Comparison of ENCODE assay signal across 28 cellular contexts in genomic region chr12:12167847-12168246, GRCh38.
DNase-seq lines count a peak whose midpoint lies in the region; TF ChIP-seq lines count a peak whose summit lies in the region.
"Had no signal": no experiment of that assay in that cellular context is flagged by ENCODE, and none has a peak within 500 bp of the region (broad histone marks: within the 10 kb centered on the region; RNA-seq: fewer than 3 reads in every experiment).

No MANE protein-coding gene starts in this region.

- H3K27ac Mint-ChIP-seq in endothelial cell (ENCODE audit: unreplicated experiment) = peak overlapping the region; percentile 21
- peak overlapping the region; percentile 5 for H3K27ac Mint-ChIP-seq in type B pancreatic cell
- H3K27ac Mint-ChIP-seq: activated naive CD8-positive, alpha-beta T cell treated with anti-CD3 and anti-CD28 coated beads for 36 hours; B cell; CD8-positive, alpha-beta T cell; stimulated activated memory B cell treated with anti-CD40 and anti-IgM and Interleukin-4, amounts not matched to agents 10 μg/mL and 1 μg/mL and 100 μg/mL, for 72 hours; T-helper 1 cell treated with Interleukin-12 subunit alpha and Interleukin-12 subunit beta and Interleukin-4 antibody, amounts not matched to agents 30 μg/mL and 1 μg/mL, for 36 hours had no signal

- H3K9me3 Mint-ChIP-seq in endothelial cell (ENCODE audit: unreplicated experiment) (no peaks in the 10 kb centered on the region), type B pancreatic cell (no peaks in the 10 kb centered on the region)
- H3K9me3 Mint-ChIP-seq: activated naive CD8-positive, alpha-beta T cell treated with anti-CD3 and anti-CD28 coated beads for 36 hours; CD8-positive, alpha-beta T cell; stimulated activated memory B cell treated with anti-CD40 and anti-IgM and Interleukin-4, amounts not matched to agents 10 μg/mL and 1 μg/mL and 100 μg/mL, for 72 hours; T-helper 1 cell treated with Interleukin-12 subunit alpha and Interleukin-12 subunit beta and Interleukin-4 antibody, amounts not matched to agents 30 μg/mL and 1 μg/mL, for 36 hours had no signal

- DNase-seq in HuH-7 (ENCODE audit: low spot score) (peak; percentile 20), NCI-H2081 (lab: John Stamatoyannopoulos, UW) (peak; percentile 41 to 79), endothelial cell (ENCODE audit: low spot score) (no peak), type B pancreatic cell (ENCODE audit: extremely low spot score, unreplicated experiment) (no peak), MV-4-11 (lab: John Stamatoyannopoulos, UW) (no peak), MG63 (no peak), NCI-H187 (lab: John Stamatoyannopoulos, UW) (no peak)
- DNase-seq: activated effector memory CD4-positive, alpha-beta T cell treated with Interleukin-2 at 50 U/mL for 16 hours; activated naive CD8-positive, alpha-beta T cell treated with anti-CD3 and anti-CD28 coated beads for 36 hours; activated T-cell treated with anti-CD3 and anti-CD28 coated beads for 4 hours; CD8-positive, alpha-beta T cell; effector memory CD4-positive, alpha-beta T cell; foreskin fibroblast; GDM1; head of caudate nucleus; IMR-90; kidney; lower lobe of right lung; NCI-H526 treated with DMSO at 0.1 percent for 48 hours; sigmoid colon; SK-N-SH; stimulated activated CD4-positive, alpha-beta T cell treated with anti-CD3 and anti-CD28 coated beads, Interleukin-4, amount 100 ng/mL, for 4 hours; substantia nigra; upper lobe of left lung had no signal

- no peak overlapping the region for H3K4me3 ChIP-seq in MG63
- H3K4me3 ChIP-seq: coronary artery, lower lobe of right lung, sigmoid colon, upper lobe of left lung had no signal

- H3K27me3 ChIP-seq in MG63 = no peaks in the 10 kb centered on the region
- H3K27me3 ChIP-seq: sigmoid colon, upper lobe of left lung had no signal

- peaks cover 4% of the 10 kb centered on the region for H3K27me3 Mint-ChIP-seq in endothelial cell (ENCODE audit: unreplicated experiment)
- H3K27me3 Mint-ChIP-seq in type B pancreatic cell = no peaks in the 10 kb centered on the region
- H3K27me3 Mint-ChIP-seq: B cell had no signal

- H3K4me1 Mint-ChIP-seq in endothelial cell (ENCODE audit: unreplicated experiment) (peaks cover 35% of the 10 kb centered on the region), type B pancreatic cell (ENCODE audit: unreplicated experiment) (peaks cover 4% of the 10 kb centered on the region)
- H3K4me1 Mint-ChIP-seq: B cell had no signal

- H3K4me3 Mint-ChIP-seq in endothelial cell (ENCODE audit: unreplicated experiment) (no peak overlapping the region), type B pancreatic cell (no peak overlapping the region)
- H3K4me3 Mint-ChIP-seq: activated naive CD8-positive, alpha-beta T cell treated with anti-CD3 and anti-CD28 coated beads for 36 hours; B cell; CD8-positive, alpha-beta T cell; stimulated activated memory B cell treated with anti-CD40 and anti-IgM and Interleukin-4, amounts not matched to agents 10 μg/mL and 1 μg/mL and 100 μg/mL, for 72 hours; T-helper 1 cell treated with Interleukin-12 subunit alpha and Interleukin-12 subunit beta and Interleukin-4 antibody, amounts not matched to agents 30 μg/mL and 1 μg/mL, for 36 hours had no signal

- no peaks in the 10 kb centered on the region for H3K9me3 ChIP-seq in MG63
- H3K9me3 ChIP-seq: lower lobe of right lung, sigmoid colon, SK-N-SH, upper lobe of left lung had no signal

- H3K36me3 ChIP-seq in MG63 = peaks cover 5% of the 10 kb centered on the region; the same call in 1 of the 2 replicates

- TF ChIP-seq CTCF in endothelial cell (IDR thresholded peaks at IDR 0.05; ENCODE audit: unreplicated experiment) (no peak), type B pancreatic cell (conservative IDR thresholded peaks at IDR 0.05) (no peak)

- H3K36me3 Mint-ChIP-seq in endothelial cell (ENCODE audit: low read depth, unreplicated experiment) (peaks cover 21% of the 10 kb centered on the region), type B pancreatic cell (peaks cover 49% of the 10 kb centered on the region)
- H3K36me3 Mint-ChIP-seq: stimulated activated memory B cell treated with anti-CD40 and anti-IgM and Interleukin-4, amounts not matched to agents 10 μg/mL and 1 μg/mL and 100 μg/mL, for 72 hours had no signal

Comparison
In these comparisons a context has a peak if more than half of its experiments do, and no peak if none do; other contexts are left out.
1. DNase-seq: peak in HuH-7 (single experiment) and NCI-H2081 (2 of 2); none in endothelial cell (single experiment), type B pancreatic cell (single experiment), MV-4-11 (single experiment), MG63 (single experiment) and NCI-H187 (0 of 2).